In the genomic region with DNA sequence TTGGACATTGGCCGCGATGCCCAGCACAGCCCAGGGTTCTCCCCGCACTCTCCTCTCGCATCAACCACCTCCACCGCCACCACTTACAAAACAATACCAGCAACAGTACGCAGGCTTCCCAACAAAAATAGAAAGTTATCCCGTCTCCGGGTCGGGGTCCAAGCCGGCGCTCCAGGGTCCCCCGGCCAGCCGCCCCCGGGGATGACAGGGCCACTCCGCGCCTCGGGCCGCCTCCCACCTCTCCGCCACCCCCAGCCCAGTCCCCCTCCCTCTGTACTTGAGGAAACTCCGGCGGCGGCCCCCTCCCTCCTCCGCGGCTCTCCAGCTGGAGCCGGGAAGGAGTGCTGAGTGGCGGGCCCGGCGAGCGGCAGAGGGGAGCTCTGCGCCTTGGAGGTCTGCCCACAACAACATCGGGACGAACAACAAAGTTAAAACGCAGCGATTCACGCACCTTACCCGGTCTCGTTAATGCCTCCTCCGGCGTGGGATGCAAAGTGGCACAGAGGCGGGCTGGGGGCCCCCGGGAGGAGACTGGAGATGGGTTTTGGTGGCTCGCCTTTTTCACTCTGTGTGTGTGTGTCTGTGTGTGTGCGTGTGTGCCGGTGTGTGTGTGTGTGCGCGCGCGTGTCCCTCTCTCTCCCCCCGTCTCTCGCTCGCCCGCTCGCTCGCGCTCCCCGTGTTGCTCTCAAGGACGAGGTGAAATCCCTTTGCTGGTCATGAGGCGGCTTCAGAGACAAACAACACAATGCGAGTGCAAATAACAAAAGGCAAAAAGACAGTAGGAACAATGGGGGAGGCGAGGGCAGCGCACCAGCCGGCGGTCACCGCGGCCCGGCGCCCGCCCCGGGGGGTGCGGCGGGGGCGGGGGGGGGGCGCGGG, we compare ENCODE assay signal across 8 cellular contexts.
A peak's percentile ranks its signal among the peaks of the same experiment; 100 is the strongest.
DNase-seq lines count a peak whose midpoint lies in the region; ATAC-seq, FAIRE-seq and TF ChIP-seq lines count a peak whose summit lies in the region.

No MANE protein-coding gene starts in this region.

- H3K36me3 ChIP-seq in SK-N-SH (replicated peaks in 1 of 2; ENCODE audit: control insufficient read depth in 1 of 2, insufficient read depth in 2 of 2, low read length in 1 of 2) (no peaks in the 10 kb centered on the region), H1 (ENCODE audit: control insufficient read depth in 2 of 4, insufficient read depth in 4 of 4, low read length in 3 of 4) (no peaks in the 10 kb centered on the region)

- H4K5ac ChIP-seq in H1 (ENCODE audit: insufficient read length, low read depth, low read length), result peak overlapping the region; percentile 61

- POLR2A ChIA-PET in SK-N-SH (lab: Yijun Ruan, JAX), result no interaction called here
- POLR2A ChIA-PET in H1 (lab: Charles Lee; ENCODE audit: partially characterized antibody), result interaction anchor here (1.5 to 1.6 kb wide), 2 partner anchors 8 to 21 kb away, joined by 3 to 4 read pairs; no protein-coding TSS in a partner anchor

- no peak overlapping the region for H2AK5ac ChIP-seq in H1 (ENCODE audit: low read depth, low read length)

- peak overlapping the region; percentile 68 for H2BK5ac ChIP-seq in H1 (ENCODE audit: low read depth, low read length)

- no peaks in the 10 kb centered on the region for H3K9me2 ChIP-seq in SK-N-SH

- ATAC-seq in HG02759 (IDR thresholded peaks at IDR 0.05; ENCODE audit: unreplicated experiment) (peak; percentile 38), HG03139 (IDR thresholded peaks at IDR 0.05; ENCODE audit: unreplicated experiment) (no peak), GM18873 (IDR thresholded peaks at IDR 0.05; ENCODE audit: low FRiP score, unreplicated experiment) (no peak)

- H3K79me2 ChIP-seq in SK-N-SH (ENCODE audit: insufficient read depth) (no peaks in the 10 kb centered on the region), H1 (ENCODE audit: control insufficient read depth in 1 of 2, insufficient read depth in 2 of 2, low read length in 2 of 2) (no peaks in the 10 kb centered on the region)

- H2BK20ac ChIP-seq in H1 (ENCODE audit: low read length), result 0 out of 2 replicates have a peak overlapping the region, but pooled peaks have one; percentile 37

- no peak for FAIRE-seq in H1 (lab: Jason Lieb, UNC)

- no peak for TF ChIP-seq CTCF in SK-N-SH (IDR thresholded peaks at IDR 0.05)
- TF ChIP-seq CTCF in H1 (IDR thresholded peaks at IDR 0.05; ENCODE audit: control extremely low read depth in 1 of 3, insufficient read depth in 1 of 3, low read depth in 1 of 3, low read length in 3 of 3), result no peak

- H3K4me2 ChIP-seq in SK-N-SH (peak overlapping the region; percentile 98), H1 (ENCODE audit: insufficient read depth in 1 of 2, low read depth in 2 of 2, low read length in 2 of 2) (peak overlapping the region; percentile 81 to 98)

- peak overlapping the region; percentile 93 for H3K18ac ChIP-seq in H1 (ENCODE audit: extremely low read depth, low read length)

- TF ChIP-seq EP300 in SK-N-SH (IDR thresholded peaks at IDR 0.05; ENCODE audit: borderline replicate concordance in 1 of 2, low read depth in 1 of 2, low read length in 1 of 2) (no peak), H1 (IDR thresholded peaks at IDR 0.05; ENCODE audit: borderline replicate concordance in 1 of 2, low read depth in 2 of 2, low read length in 2 of 2) (0 out of 3 replicates have a peak, but pooled peaks of 1 of the 2 experiments have one; percentile 33)

- WGBS in SK-N-SH (ENCODE audit: low lambda C conversion rate), result 2% methylated on average over 47 of the region's 74 CpGs
- WGBS in H1 (ENCODE audit: extremely low coverage in 1 of 2, insufficient coverage in 1 of 2, insufficient read length in 1 of 2, insufficient replicate concordance in 2 of 2, low coverage in 1 of 2, low lambda C conversion rate in 2 of 2, missing lambda C conversion rate in 1 of 2), 2 experiments, result 3% methylated on average over 48 of the region's 74 CpGs; no CpG with 5 or more reads in 1 of the 2 experiments

- H3K9ac ChIP-seq in SK-N-SH (peak overlapping the region; percentile 45; the same call in 1 of the 2 replicates), H1 (replicated peaks in 1 of 4; ENCODE audit: extremely low read depth in 1 of 4, low read depth in 3 of 4, low read length in 3 of 4) (peak overlapping the region; percentile 14 to 62 (median 52))

- peak overlapping the region; percentile 89; the same call in 1 of the 2 replicates for H4K8ac ChIP-seq in H1 (ENCODE audit: extremely low read depth, insufficient read depth, low read length)

- H3K4me1 ChIP-seq in SK-N-SH (ENCODE audit: control insufficient read depth in 1 of 2, insufficient read depth in 2 of 2, low read depth in 1 of 2, low read length in 1 of 2) (peaks cover 0 to 11% of the 10 kb centered on the region in 2 experiments; a peak in 3 of 4 replicates), H1 (replicated peaks in 1 of 4; ENCODE audit: control insufficient read depth in 3 of 4, insufficient read depth in 4 of 4, low read length in 3 of 4) (peaks cover 3 to 22% (median 11%) of the 10 kb centered on the region in 4 experiments; a peak in 6 of 7 replicates)

- H3K79me1 ChIP-seq in H1 (ENCODE audit: low read depth, low read length), result no peaks in the 10 kb centered on the region

- CTCF ChIA-PET in SK-N-SH (lab: Yijun Ruan, JAX), result no interaction called here
- CTCF ChIA-PET in H1 (lab: Charles Lee; ENCODE audit: partially characterized antibody), result interaction anchor here (0.6 to 1.0 kb wide), 4 partner anchors 36 to 450 kb away, joined by 3 to 4 read pairs (median 3); no protein-coding TSS in a partner anchor

- H2BK12ac ChIP-seq in H1 (ENCODE audit: low read depth, low read length), result peak overlapping the region; percentile 82

- H4K91ac ChIP-seq in H1 (replicated peaks; ENCODE audit: insufficient read length, low read length), result peak overlapping the region; percentile 83

- no peak overlapping the region for H2BK120ac ChIP-seq in H1 (replicated peaks; ENCODE audit: low read depth, low read length)

- H3K9me3 ChIP-seq in SK-N-SH, result no peaks in the 10 kb centered on the region
- no peaks in the 10 kb centered on the region for H3K9me3 ChIP-seq in H1 (ENCODE audit: insufficient read depth in 2 of 2, low read depth in 1 of 2, low read length in 1 of 2)

- H3K4ac ChIP-seq in H1 (replicated peaks; ENCODE audit: insufficient read length, low read depth, low read length), result no peak overlapping the region

- peaks cover 14% of the 10 kb centered on the region; the same call in 1 of the 2 replicates for H3K23me2 ChIP-seq in H1 (ENCODE audit: low read depth, low read length)

- no peaks in the 10 kb centered on the region for H3F3A ChIP-seq in SK-N-SH (replicated peaks; ENCODE audit: insufficient read depth)

- no peak overlapping the region for H3K23ac ChIP-seq in H1 (ENCODE audit: insufficient read length)

- H3K4me3 ChIP-seq in SK-N-SH (ENCODE audit: low read depth in 2 of 2, low read length in 1 of 2), result peak overlapping the region; percentile 65 to 78
- peak overlapping the region; percentile 63 to 90 (median 88) for H3K4me3 ChIP-seq in H1 (ENCODE audit: extremely low read depth in 1 of 4, insufficient read depth in 2 of 4, low read depth in 3 of 4, low read length in 4 of 4)

- no peak for TF ChIP-seq RAD21 in SK-N-SH (IDR thresholded peaks at IDR 0.05; ENCODE audit: low read length)
- no peak; a peak in 1 of 4 replicates for TF ChIP-seq RAD21 in H1 (IDR thresholded peaks at IDR 0.05 in 1 of 2, conservative IDR thresholded peaks at IDR 0.05 in 1 of 2; ENCODE audit: low read depth in 2 of 2, low read length in 2 of 2)

- TF ChIP-seq POLR2A in H1 (IDR thresholded peaks at IDR 0.05; ENCODE audit: control extremely low read depth in 1 of 2, low read depth in 2 of 2, low read length in 2 of 2), result peak in 1 of 2 experiments; percentile 44; a peak in 2 of 3 replicates

- no peak overlapping the region for H3K14ac ChIP-seq in H1 (ENCODE audit: insufficient read length)

- peak overlapping the region; percentile 92 for H2AFZ ChIP-seq in SK-N-SH (ENCODE audit: low read depth)
- H2AFZ ChIP-seq in H1 (ENCODE audit: low read length), result peak overlapping the region; percentile 15; the same call in 1 of the 2 replicates

- H3K27me3 ChIP-seq in SK-N-SH (ENCODE audit: insufficient read depth), result peaks cover 6% of the 10 kb centered on the region; the same call in 1 of the 2 replicates
- H3K27me3 ChIP-seq in H1 (replicated peaks in 1 of 4; ENCODE audit: control insufficient read depth in 3 of 4, extremely low read depth in 1 of 4, insufficient read depth in 3 of 4, low read length in 3 of 4), result peaks cover 0 to 20% (median 11%) of the 10 kb centered on the region in 4 experiments; a peak in 4 of 7 replicates

- H3K56ac ChIP-seq in H1 (replicated peaks; ENCODE audit: insufficient read length, low read depth, low read length), result no peak overlapping the region

- H3K27ac ChIP-seq in SK-N-SH (ENCODE audit: low read depth in 2 of 2, low read length in 1 of 2), result no peak overlapping the region
- H3K27ac ChIP-seq in H1 (ENCODE audit: low read depth, low read length), result no peak overlapping the region

- H2BK15ac ChIP-seq in H1 (ENCODE audit: low read length), result peak overlapping the region; percentile 49; the same call in 1 of the 2 replicates

- no peaks in the 10 kb centered on the region for H4K20me1 ChIP-seq in SK-N-SH (ENCODE audit: insufficient read depth)
- H4K20me1 ChIP-seq in H1 (replicated peaks in 1 of 2; ENCODE audit: control insufficient read depth in 1 of 2, insufficient read depth in 2 of 2, low read length in 2 of 2), result no peaks in the 10 kb centered on the region

- DNase-seq in COLO668 (lab: John Stamatoyannopoulos, UW; ENCODE audit: unreplicated experiment), result peak; percentile 42
- peak; percentile 75 for DNase-seq in SK-N-SH
- DNase-seq in H1 (ENCODE audit: low read depth in 1 of 2, low spot score in 2 of 2), result peak in 1 of 2 experiments; percentile 87
- DNase-seq in medulla oblongata (ENCODE audit: extremely low spot score), result peak; percentile 54
- DNase-seq in superior temporal gyrus (ENCODE audit: extremely low spot score), result peak; percentile 32

TF ChIP-seq in SK-N-SH, 30 proteins besides CTCF, POLR2A, EP300 and RAD21:
- 0 out of 2 replicates have a peak, but pooled peaks have one; percentile 17 for TF ChIP-seq NFIC (IDR thresholded peaks at IDR 0.05; ENCODE audit: borderline replicate concordance)
- TF ChIP-seq YY1 (IDR thresholded peaks at IDR 0.05; ENCODE audit: low read depth), result 0 out of 2 replicates have a peak, but pooled peaks have one; percentile 18
- TF ChIP-seq RCOR1 (IDR thresholded peaks at IDR 0.05; ENCODE audit: low read length), result no peak

TF ChIP-seq in H1, 55 proteins besides CTCF, POLR2A, EP300 and RAD21 (continues in another document):
- TF ChIP-seq KDM1A (IDR thresholded peaks at IDR 0.05; ENCODE audit: borderline replicate concordance, low read length) (peak; percentile 32; the same call in 1 of the 2 replicates), MAFK (IDR thresholded peaks at IDR 0.05; ENCODE audit: low read depth, low read length) (no peak), ASH2L (IDR thresholded peaks at IDR 0.05; ENCODE audit: low read length) (peak; percentile 99), KDM4A (IDR thresholded peaks at IDR 0.05; ENCODE audit: low read depth, low read length, severe bottlenecking) (peak; percentile 89), CTBP2 (IDR thresholded peaks at IDR 0.05; ENCODE audit: borderline replicate concordance, insufficient read depth, insufficient read length, low read length) (peak; percentile 87), HDAC2 (IDR thresholded peaks at IDR 0.05; ENCODE audit: borderline replicate concordance in 1 of 2, low read depth in 2 of 2, low read length in 2 of 2) (0 out of 4 replicates have a peak, but pooled peaks of 1 of the 2 experiments have one; percentile 41), POU5F1 (IDR thresholded peaks at IDR 0.05; ENCODE audit: low read depth, low read length) (no peak)
